17 cellular contexts compared by ENCODE assay signal in the genomic region with DNA sequence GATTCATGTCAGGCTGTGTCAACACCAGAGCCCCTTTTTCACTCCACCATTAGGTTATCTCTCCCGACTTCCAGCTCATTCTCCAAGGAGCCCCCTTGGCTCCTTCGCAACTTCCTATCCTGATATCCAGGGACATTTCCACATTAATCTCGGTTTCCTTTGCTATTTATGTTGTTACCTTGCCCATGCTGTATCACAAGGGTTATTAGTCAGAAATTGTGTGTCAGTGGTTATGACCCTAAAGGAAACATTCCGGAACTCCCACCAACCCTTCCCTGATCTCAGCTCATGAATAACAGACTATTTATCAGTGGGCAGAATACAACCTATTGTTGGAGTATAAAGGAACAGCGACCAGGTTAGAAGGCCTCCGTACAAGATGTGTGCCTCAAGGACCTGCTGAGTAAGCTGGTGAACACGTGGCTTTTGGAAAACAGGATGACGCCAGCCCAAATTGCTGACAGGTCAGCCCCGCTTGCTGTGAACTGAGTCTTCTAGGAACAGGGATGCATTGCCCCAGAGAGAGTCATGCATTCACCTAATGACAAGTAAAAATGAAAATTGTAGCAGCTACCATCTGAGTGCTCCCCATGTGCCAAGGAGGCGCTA.
DNase-seq lines count a peak whose midpoint lies in the region; ATAC-seq, FAIRE-seq and TF ChIP-seq lines count a peak whose summit lies in the region.
"Had no signal": no experiment of that assay in that cellular context is flagged by ENCODE, and none has a peak within 500 bp of the region (broad histone marks: within the 10 kb centered on the region; RNA-seq: fewer than 3 reads in every experiment).

No MANE protein-coding gene starts in this region.

- no peak for DNase-seq in A549 (ENCODE audit: low read depth in 1 of 2, low spot score in 1 of 2)
- DNase-seq in HCT116 (ENCODE audit: low read depth, low spot score), result no peak
- peak; percentile 39 for DNase-seq in astrocyte (ENCODE audit: low read depth)
- peak; percentile 25 for DNase-seq in kidney tubule cell (ENCODE audit: low spot score)
- DNase-seq in esophagus squamous epithelium (lab: John Stamatoyannopoulos, UW), result no peak
- no peak for DNase-seq in neuronal stem cell (ENCODE audit: low spot score)
- no peak for DNase-seq in NCI-H2171 treated with DMSO at 0.1 percent for 48 hours (lab: John Stamatoyannopoulos, UW)
- DNase-seq in NK-92 treated with Interleukin-12 subunit alpha and Interleukin-12 subunit beta, amount 100 ng/mL, for 24 hours (lab: John Stamatoyannopoulos, UW), result no peak
- DNase-seq: ACHN, C1 segment of cervical spinal cord, DMS79, KG1, NCI-H1417, NCI-H187, NCI-H526 had no signal

- H3K27me3 Mint-ChIP-seq in astrocyte (ENCODE audit: low read depth, unreplicated experiment), result peaks cover 12% of the 10 kb centered on the region

- H2BK120ac ChIP-seq in neuronal stem cell (ENCODE audit: low read depth, low read length), result no peak overlapping the region

- no peaks in the 10 kb centered on the region for H3K79me1 ChIP-seq in neuronal stem cell (ENCODE audit: low read depth, low read length)

- H3K4me3 ChIP-seq in A549 (no peak overlapping the region), HCT116 (replicated peaks in 1 of 2; ENCODE audit: low read depth in 1 of 2, low read length in 2 of 2) (no peak overlapping the region), astrocyte (ENCODE audit: insufficient read depth, low read depth, low read length) (no peak overlapping the region), esophagus squamous epithelium (no peak overlapping the region), neuronal stem cell (ENCODE audit: low read length in 2 of 2) (no peak overlapping the region)
- H3K4me3 ChIP-seq: SJSA1 had no signal

- H3K4me1 ChIP-seq in A549, result peaks cover 19% of the 10 kb centered on the region
- peaks cover 5 to 14% of the 10 kb centered on the region in 2 experiments; a peak in 3 of 4 replicates for H3K4me1 ChIP-seq in HCT116 (ENCODE audit: control insufficient read depth in 1 of 2, insufficient read depth in 2 of 2, low read length in 2 of 2)
- peaks cover 4% of the 10 kb centered on the region for H3K4me1 ChIP-seq in astrocyte (ENCODE audit: insufficient read depth, low read length)
- H3K4me1 ChIP-seq in esophagus squamous epithelium, result peaks cover 0 to 7% (median under 1%) of the 10 kb centered on the region in 3 donors
- H3K4me1 ChIP-seq in neuronal stem cell (ENCODE audit: control insufficient read depth in 2 of 2, insufficient read depth in 1 of 2, low read depth in 1 of 2, low read length in 2 of 2), result peaks cover 2 to 11% of the 10 kb centered on the region in 2 donors
- H3K4me1 ChIP-seq: SJSA1 had no signal

- peaks cover 8% of the 10 kb centered on the region for H3K4me1 Mint-ChIP-seq in astrocyte (ENCODE audit: low read depth, unreplicated experiment)

- H2AK5ac ChIP-seq in neuronal stem cell (ENCODE audit: low read depth, low read length), result no peak overlapping the region

- H2BK12ac ChIP-seq in neuronal stem cell (ENCODE audit: low read length), result no peak overlapping the region

- H3K4me3 Mint-ChIP-seq in astrocyte (ENCODE audit: unreplicated experiment), result no peak overlapping the region

- H3K79me2 ChIP-seq in HCT116 (ENCODE audit: insufficient read depth, low read length) (no peaks in the 10 kb centered on the region), astrocyte (ENCODE audit: insufficient read depth, low read length) (no peaks in the 10 kb centered on the region)

- no peak for TF ChIP-seq CTCF in A549 (IDR thresholded peaks at IDR 0.05)
- no peak for TF ChIP-seq CTCF in HCT116 (IDR thresholded peaks at IDR 0.05 in 2 of 3, conservative IDR thresholded peaks at IDR 0.05 in 1 of 3; ENCODE audit: borderline replicate concordance in 1 of 3, insufficient read depth in 1 of 3, low read depth in 2 of 3, low read length in 2 of 3)
- no peak for TF ChIP-seq CTCF in astrocyte (IDR thresholded peaks at IDR 0.05; ENCODE audit: insufficient read depth, low read depth, low read length)
- TF ChIP-seq CTCF in esophagus squamous epithelium (IDR thresholded peaks at IDR 0.05), result no peak

- H3K14ac ChIP-seq in neuronal stem cell (ENCODE audit: low read length), result no peak overlapping the region

- H3K36me3 Mint-ChIP-seq in astrocyte (ENCODE audit: low read depth, unreplicated experiment), result no peaks in the 10 kb centered on the region

- H3K36me3 ChIP-seq in HCT116 (ENCODE audit: control insufficient read depth in 1 of 2, insufficient read depth in 2 of 2, low read length in 2 of 2), result no peaks in the 10 kb centered on the region
- H3K36me3 ChIP-seq in astrocyte (ENCODE audit: insufficient read depth, low read length), result no peaks in the 10 kb centered on the region
- H3K36me3 ChIP-seq in esophagus squamous epithelium, result no peaks in the 10 kb centered on the region
- no peaks in the 10 kb centered on the region for H3K36me3 ChIP-seq in neuronal stem cell (replicated peaks in 1 of 2; ENCODE audit: control insufficient read depth in 2 of 2, insufficient read depth in 2 of 2, low read length in 2 of 2)
- H3K36me3 ChIP-seq: SJSA1 had no signal

- no peak overlapping the region for H3K18ac ChIP-seq in neuronal stem cell (ENCODE audit: low read length)

- H3K4ac ChIP-seq in neuronal stem cell (ENCODE audit: low read length), result no peak overlapping the region

- ATAC-seq in A549 (no peak), HCT116 (no peak)

- TF ChIP-seq POLR2A in A549 (IDR thresholded peaks at IDR 0.05; ENCODE audit: low read length) (no peak), HCT116 (IDR thresholded peaks at IDR 0.05; ENCODE audit: borderline replicate concordance, extremely low read depth, insufficient read depth, insufficient read length) (no peak), esophagus squamous epithelium (IDR thresholded peaks at IDR 0.05) (no peak)

- intact Hi-C loops in HCT116 (cut with micrococcal nuclease) (no loop called here), esophagus squamous epithelium (cut with DNase I) (no loop called here)

- TF ChIP-seq RAD21 in A549 (conservative IDR thresholded peaks at IDR 0.05 in 1 of 2, IDR thresholded peaks at IDR 0.05 in 1 of 2) (no peak), HCT116 (IDR thresholded peaks at IDR 0.05; ENCODE audit: low read depth) (0 out of 2 replicates have a peak, but pooled peaks have one; percentile 3)

- TF ChIP-seq EP300 in A549 (IDR thresholded peaks at IDR 0.05), result no peak

- H3K27ac ChIP-seq in A549, result peak overlapping the region; percentile 42 to 82; a peak in 5 of 6 replicates
- H3K27ac ChIP-seq in HCT116 (ENCODE audit: low read depth, low read length), result no peak overlapping the region
- H3K27ac ChIP-seq in astrocyte (ENCODE audit: low read depth, low read length), result no peak overlapping the region
- no peak overlapping the region for H3K27ac ChIP-seq in esophagus squamous epithelium
- H3K27ac ChIP-seq in neuronal stem cell (replicated peaks; ENCODE audit: low read length), result no peak overlapping the region
- H3K27ac ChIP-seq: SJSA1 had no signal

- H4K8ac ChIP-seq in neuronal stem cell (ENCODE audit: low read depth, low read length), result no peak overlapping the region

- CTCF ChIA-PET in A549 (lab: Yijun Ruan, JAX), result no interaction called here
- CTCF ChIA-PET in HCT116 (lab: Charles Lee), result interaction anchor here (1.4 kb wide), 1 partner anchor 119 kb away, joined by 3 read pairs; no protein-coding TSS in a partner anchor

- no peak overlapping the region for H2AFZ ChIP-seq in HCT116 (ENCODE audit: low read depth, low read length, poor library complexity, severe bottlenecking)
- H2AFZ ChIP-seq in astrocyte (ENCODE audit: low read depth, low read length), result no peak overlapping the region
- H2AFZ ChIP-seq in neuronal stem cell (ENCODE audit: low read length), result no peak overlapping the region

- no peaks in the 10 kb centered on the region for H3K9me2 ChIP-seq in HCT116 (ENCODE audit: insufficient read depth)

- no TSS peak for BruUV-seq in HCT116 (replicated peaks; lab: Mats Ljungman, UMichigan)

- WGBS in A549 (ENCODE audit: missing lambda C conversion rate), result 86% methylated on average over 10 of the region's 10 CpGs
- WGBS in esophagus squamous epithelium, 2 donors, result 82 to 84% methylated on average over 7 to 10 of the region's 10 CpGs
- no CpG with 5 or more reads among the region's 10 CpGs for WGBS in neuronal stem cell (ENCODE audit: extremely low coverage in 2 of 2, insufficient read length in 2 of 2, insufficient replicate concordance in 1 of 2), 2 donors

- POLR2A ChIA-PET in A549 (lab: Yijun Ruan, JAX), result no interaction called here
- POLR2A ChIA-PET in HCT116 (lab: Charles Lee), result no interaction called here

- H3K4me2 ChIP-seq in A549, result no peak overlapping the region
- H3K4me2 ChIP-seq in HCT116 (ENCODE audit: low read length), result no peak overlapping the region
- no peak overlapping the region for H3K4me2 ChIP-seq in astrocyte (ENCODE audit: low read length)
- no peak overlapping the region for H3K4me2 ChIP-seq in neuronal stem cell (ENCODE audit: insufficient read depth, low read length, poor library complexity, severe bottlenecking)

- no peaks in the 10 kb centered on the region for H3K9me3 ChIP-seq in A549
- no peaks in the 10 kb centered on the region for H3K9me3 ChIP-seq in HCT116 (ENCODE audit: control insufficient read depth in 1 of 2, insufficient read depth in 1 of 2, low read depth in 1 of 2, low read length in 2 of 2)
- no peaks in the 10 kb centered on the region for H3K9me3 ChIP-seq in astrocyte (ENCODE audit: insufficient read depth, low read depth, low read length)
- no peaks in the 10 kb centered on the region for H3K9me3 ChIP-seq in esophagus squamous epithelium
- H3K9me3 ChIP-seq in neuronal stem cell (replicated peaks in 1 of 2; ENCODE audit: control insufficient read depth in 2 of 2, insufficient read depth in 1 of 2, low read depth in 1 of 2, low read length in 2 of 2), result no peaks in the 10 kb centered on the region
- H3K9me3 ChIP-seq: SJSA1 had no signal

- RAD21 ChIA-PET in HCT116 (lab: Charles Lee; ENCODE audit: low non-redundant PET in 1 of 2, low total read pairs in 2 of 2, uncharacterized antibody in 2 of 2, unreplicated experiment in 2 of 2), result no interaction called here

- FAIRE-seq in A549 (lab: Jason Lieb, UNC) (no peak), astrocyte (lab: Jason Lieb, UNC) (no peak)
- FAIRE-seq: H1 had no signal

- no peak overlapping the region for H3K27ac Mint-ChIP-seq in astrocyte (ENCODE audit: unreplicated experiment)

- H3K9me3 Mint-ChIP-seq in astrocyte (ENCODE audit: unreplicated experiment), result no peaks in the 10 kb centered on the region

- no peak overlapping the region for H2BK15ac ChIP-seq in neuronal stem cell (ENCODE audit: low read length)

- no peak overlapping the region for H2BK5ac ChIP-seq in neuronal stem cell (ENCODE audit: low read length)

- no peak overlapping the region for H4K91ac ChIP-seq in neuronal stem cell (ENCODE audit: low read depth, low read length, poor library complexity)

- H3K9ac ChIP-seq in HCT116 (ENCODE audit: low read length), result no peak overlapping the region
- H3K9ac ChIP-seq in astrocyte (ENCODE audit: low read length), result no peak overlapping the region
- no peak overlapping the region for H3K9ac ChIP-seq in neuronal stem cell (ENCODE audit: low read depth, low read length, poor library complexity)

- H4K20me1 ChIP-seq in HCT116 (ENCODE audit: insufficient read depth) (no peaks in the 10 kb centered on the region), astrocyte (ENCODE audit: insufficient read depth, low read length) (no peaks in the 10 kb centered on the region)

- H3K23ac ChIP-seq in neuronal stem cell (ENCODE audit: low read depth, low read length, poor library complexity), result no peak overlapping the region

- H3K27me3 ChIP-seq in HCT116 (ENCODE audit: insufficient read depth, low read length) (no peaks in the 10 kb centered on the region), astrocyte (ENCODE audit: insufficient read depth, low read length) (no peaks in the 10 kb centered on the region), esophagus squamous epithelium (no peaks in the 10 kb centered on the region), neuronal stem cell (ENCODE audit: control insufficient read depth in 3 of 3, insufficient read depth in 3 of 3, low read depth in 1 of 3, low read length in 3 of 3) (no peaks in the 10 kb centered on the region)
- H3K27me3 ChIP-seq: SJSA1 had no signal

Comparison
In these comparisons a context has a peak if more than half of its experiments do, and no peak if none do; other contexts are left out.
1. DNase-seq: peak in astrocyte (single experiment) and kidney tubule cell (single experiment); none in A549 (0 of 2), HCT116 (single experiment), esophagus squamous epithelium (single experiment), neuronal stem cell (single experiment), NCI-H2171 treated with DMSO at 0.1 percent for 48 hours (single experiment) and NK-92 treated with Interleukin-12 subunit alpha and Interleukin-12 subunit beta, amount 100 ng/mL, for 24 hours (single experiment).
2. H3K27ac ChIP-seq: peak in A549 (2 of 2); none in HCT116 (single experiment), astrocyte (single experiment), esophagus squamous epithelium (0 of 4) and neuronal stem cell (single experiment).